ENCODE assay signal across 1 cellular context in the genomic region with DNA sequence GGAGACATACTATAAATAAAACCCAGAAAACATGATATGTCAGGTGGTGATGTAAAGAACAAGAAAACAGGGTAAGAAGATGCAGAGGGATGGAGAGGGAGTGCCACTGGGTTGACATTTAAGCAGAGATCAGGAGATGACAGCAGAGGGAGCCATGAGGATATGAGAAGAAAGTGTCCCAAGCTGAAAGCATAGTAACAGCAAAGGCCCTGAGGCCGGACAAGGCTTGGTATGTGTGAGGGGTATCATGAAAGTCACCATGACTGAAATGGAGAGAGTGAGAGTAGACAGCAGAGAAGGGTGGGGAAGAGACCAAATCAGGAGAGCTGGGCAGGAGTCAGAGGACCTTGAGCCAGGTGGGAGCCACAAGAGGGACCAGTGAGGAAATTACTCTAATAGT.
TF ChIP-seq lines count a peak whose summit lies in the region.

No MANE protein-coding gene starts in this region.

TF ChIP-seq in A549, 52 proteins besides CTCF, POLR2A, EP300 and RAD21:
- TF ChIP-seq FOXS1 (CRISPR knock-in tag; IDR thresholded peaks at IDR 0.05): no peak
- 0 out of 3 replicates have a peak, but pooled peaks have one; percentile 19 for TF ChIP-seq SMC3 (IDR thresholded peaks at IDR 0.05)
- no peak for TF ChIP-seq MAZ (IDR thresholded peaks at IDR 0.05; ENCODE audit: borderline replicate concordance, low read depth, low read length)
- TF ChIP-seq MYC (IDR thresholded peaks at IDR 0.05; ENCODE audit: borderline replicate concordance, low read length): no peak
- no peak for TF ChIP-seq NFE2L2 (conservative IDR thresholded peaks at IDR 0.05; ENCODE audit: low read length)
- no peak for TF ChIP-seq RNF2 (IDR thresholded peaks at IDR 0.05; ENCODE audit: borderline replicate concordance, low read depth)
